18 cellular contexts compared by ENCODE assay signal in genomic region chr9:33120620-33121019, GRCh38. TPM values are rescaled to one million over a fixed set of nuclear protein-coding genes. Genes with fewer than 3 reads are reported as not detected.
DNase-seq lines count a peak whose midpoint lies in the region; ATAC-seq, FAIRE-seq and TF ChIP-seq lines count a peak whose summit lies in the region.
"Had no signal": no experiment of that assay in that cellular context is flagged by ENCODE, and none has a peak within 500 bp of the region (broad histone marks: within the 10 kb centered on the region; RNA-seq: fewer than 3 reads in every experiment).

No MANE protein-coding gene starts in this region.

- no peaks in the 10 kb centered on the region for H3K9me3 Mint-ChIP-seq in activated CD8-positive, alpha-beta memory T cell treated with anti-CD3 and anti-CD28 coated beads, Interleukin-2, amount 10 ng/mL, durations not matched to agents 7 days and 5 days (ENCODE audit: low read depth)
- H3K9me3 Mint-ChIP-seq in WTC11 (no peaks in the 10 kb centered on the region), immature natural killer cell (no peaks in the 10 kb centered on the region), type B pancreatic cell (no peaks in the 10 kb centered on the region)
- H3K9me3 Mint-ChIP-seq: H9 had no signal

- H3K4me3 Mint-ChIP-seq in activated CD8-positive, alpha-beta memory T cell treated with anti-CD3 and anti-CD28 coated beads, Interleukin-2, amount 10 ng/mL, durations not matched to agents 7 days and 5 days: no peak overlapping the region
- H3K4me3 Mint-ChIP-seq in WTC11 (no peak overlapping the region), immature natural killer cell (no peak overlapping the region), type B pancreatic cell (peak overlapping the region; percentile 50)
- H3K4me3 Mint-ChIP-seq: H9 had no signal

- TF ChIP-seq POLR2A in GM12891 (IDR thresholded peaks at IDR 0.05; ENCODE audit: low read depth, low read length): no peak

- POLR2A ChIA-PET in WTC11 (lab: Charles Lee): no interaction called here

- no peak for DNase-seq in activated CD8-positive, alpha-beta memory T cell treated with anti-CD3 and anti-CD28 coated beads, Interleukin-2, amount 10 ng/mL, durations not matched to agents 7 days and 5 days
- no peak for DNase-seq in activated CD8-positive, alpha-beta memory T cell treated with anti-CD3 and anti-CD28 coated beads for 24 hours
- DNase-seq in WTC11 (ENCODE audit: low spot score): no peak
- no peak for DNase-seq in immature natural killer cell
- no peak for DNase-seq in type B pancreatic cell (ENCODE audit: extremely low spot score, unreplicated experiment)
- DNase-seq in GM12891 (ENCODE audit: insufficient read length, low spot score): no peak
- DNase-seq: COR-L47, DMS153, H9, MV-4-11, NCI-H1417 treated with DMSO at 0.1 percent for 48 hours, NCI-H2029, NCI-H524 had no signal

- no peak for FAIRE-seq in GM12891 (lab: Jason Lieb, UNC)
- FAIRE-seq: A204.1 had no signal

- peaks cover 22% of the 10 kb centered on the region for H3K4me1 Mint-ChIP-seq in activated CD8-positive, alpha-beta memory T cell treated with anti-CD3 and anti-CD28 coated beads, Interleukin-2, amount 10 ng/mL, durations not matched to agents 7 days and 5 days
- 0 out of 2 replicates have a peak, but pooled peaks cover 4% of the 10 kb centered on the region for H3K4me1 Mint-ChIP-seq in WTC11
- peaks cover 50 to 74% of the 10 kb centered on the region in 2 donors for H3K4me1 Mint-ChIP-seq in immature natural killer cell
- H3K4me1 Mint-ChIP-seq in type B pancreatic cell (ENCODE audit: unreplicated experiment): peaks cover 4% of the 10 kb centered on the region

- CTCF ChIA-PET in activated CD8-positive, alpha-beta memory T cell treated with anti-CD3 and anti-CD28 coated beads, Interleukin-2, amount 10 ng/mL, durations not matched to agents 7 days and 5 days (lab: Charles Lee): interaction anchor here (0.8 to 3.0 kb wide), 2 partner anchors 9 to 106 kb away, joined by 3 to 11 read pairs; no protein-coding TSS in a partner anchor
- CTCF ChIA-PET in WTC11 (lab: Charles Lee): interaction anchor here (1.3 kb wide), 1 partner anchor 106 kb away, joined by 3 read pairs; no protein-coding TSS in a partner anchor

- H3K27ac Mint-ChIP-seq in activated CD8-positive, alpha-beta memory T cell treated with anti-CD3 and anti-CD28 coated beads, Interleukin-2, amount 10 ng/mL, durations not matched to agents 7 days and 5 days: peak overlapping the region; percentile 29
- H3K27ac Mint-ChIP-seq in WTC11 (peak overlapping the region; percentile 73; the same call in 1 of the 2 replicates), immature natural killer cell (peak overlapping the region in 5 of 6 donors; percentile 9 to 76 (median 42)), type B pancreatic cell (peak overlapping the region; percentile 90)

- no peak for ATAC-seq in activated CD8-positive, alpha-beta memory T cell treated with anti-CD3 and anti-CD28 coated beads, Interleukin-2, amount 10 ng/mL, durations not matched to agents 7 days and 5 days
- ATAC-seq in WTC11 (no peak), GM21390 (IDR thresholded peaks at IDR 0.05; ENCODE audit: unreplicated experiment) (no peak), GM21447 (IDR thresholded peaks at IDR 0.05; ENCODE audit: unreplicated experiment) (no peak)
- ATAC-seq: Panc1, Right ventricle myocardium inferior had no signal

- H3K27me3 Mint-ChIP-seq in activated CD8-positive, alpha-beta memory T cell treated with anti-CD3 and anti-CD28 coated beads, Interleukin-2, amount 10 ng/mL, durations not matched to agents 7 days and 5 days: no peaks in the 10 kb centered on the region
- no peaks in the 10 kb centered on the region for H3K27me3 Mint-ChIP-seq in WTC11 (ENCODE audit: low read depth)
- peaks cover 7 to 18% (median 8%) of the 10 kb centered on the region in 3 donors for H3K27me3 Mint-ChIP-seq in immature natural killer cell (ENCODE audit: low read depth in 3 of 3)
- H3K27me3 Mint-ChIP-seq in type B pancreatic cell: no peaks in the 10 kb centered on the region

- TF ChIP-seq CTCF in WTC11 (IDR thresholded peaks at IDR 0.05): no peak
- no peak for TF ChIP-seq CTCF in type B pancreatic cell (conservative IDR thresholded peaks at IDR 0.05)

- H3K36me3 Mint-ChIP-seq in activated CD8-positive, alpha-beta memory T cell treated with anti-CD3 and anti-CD28 coated beads, Interleukin-2, amount 10 ng/mL, durations not matched to agents 7 days and 5 days: peaks cover 6% of the 10 kb centered on the region
- H3K36me3 Mint-ChIP-seq in WTC11 (no peaks in the 10 kb centered on the region), immature natural killer cell (peaks cover 14 to 23% (median 18%) of the 10 kb centered on the region in 3 donors), type B pancreatic cell (peaks cover 18% of the 10 kb centered on the region)

TF ChIP-seq in WTC11, 78 proteins besides CTCF, POLR2A, EP300 and RAD21 (continues in another document):
- no peak for TF ChIP-seq ELF4 (CRISPR knock-in tag; IDR thresholded peaks at IDR 0.05; ENCODE audit: low read depth)
- no peak for TF ChIP-seq ATF1 (CRISPR knock-in tag; IDR thresholded peaks at IDR 0.05)
- no peak for TF ChIP-seq OVOL2 (CRISPR knock-in tag; IDR thresholded peaks at IDR 0.05; ENCODE audit: borderline replicate concordance)
- no peak for TF ChIP-seq SMAD4 (CRISPR knock-in tag; IDR thresholded peaks at IDR 0.05)
- TF ChIP-seq ETV6 (CRISPR knock-in tag; IDR thresholded peaks at IDR 0.05): no peak
- no peak for TF ChIP-seq NR1H2 (CRISPR knock-in tag; IDR thresholded peaks at IDR 0.05)

TF ChIP-seq in GM12891, 5 proteins besides CTCF, POLR2A, EP300 and RAD21:
- TF ChIP-seq POU2F2 (IDR thresholded peaks at IDR 0.05; ENCODE audit: low read depth, low read length) (no peak), TAF1 (IDR thresholded peaks at IDR 0.05; ENCODE audit: low read depth, low read length) (no peak), POLR2AphosphoS5 (IDR thresholded peaks at IDR 0.05; ENCODE audit: low read depth, low read length) (no peak), SPI1 (IDR thresholded peaks at IDR 0.05; ENCODE audit: low read depth, low read length) (no peak), PAX5 (IDR thresholded peaks at IDR 0.05; ENCODE audit: insufficient read depth, low read length, severe bottlenecking) (no peak)
TF ChIP-seq in GM12891: peak in this region for 0.

RNA-seq across cellular contexts. Expression of gene SMU1, which starts 44.1 kb away (rescaled TPM):
- 10 to 100 TPM; 20.0 to 23.0 TPM for total RNA-seq in activated CD8-positive, alpha-beta memory T cell treated with anti-CD3 and anti-CD28 coated beads, Interleukin-2, amount 10 ng/mL, durations not matched to agents 7 days and 5 days
- 23.2 to 23.3 TPM (median 23.2 TPM) in 3 replicates for total RNA-seq in WTC11 (2021)
- 10 to 100 TPM; 15.5 to 35.7 (median 22.5) TPM for polyA plus RNA-seq in immature natural killer cell
- 21.0 and 25.4 TPM in 2 replicates for total RNA-seq in type B pancreatic cell (ENCODE audit: low replicate concordance)
- 11.9 TPM for polyA plus RNA-seq in GM12891 (2012; ENCODE audit: low read depth, missing spikeins)

RNA-seq across cellular contexts. Expression of gene B4GALT1, which starts 46.5 kb away (rescaled TPM):
- 10 to 100 TPM; 33.8 to 35.2 TPM for total RNA-seq in activated CD8-positive, alpha-beta memory T cell treated with anti-CD3 and anti-CD28 coated beads, Interleukin-2, amount 10 ng/mL, durations not matched to agents 7 days and 5 days
- total RNA-seq in WTC11 (2021) (19.1 to 20.2 TPM (median 19.8 TPM) in 3 replicates), type B pancreatic cell (ENCODE audit: low replicate concordance) (91.9 and 150 TPM in 2 replicates)
- polyA plus RNA-seq in immature natural killer cell: 10 to 100 TPM; 21.7 to 49.2 (median 44.2) TPM
- 35.2 TPM for polyA plus RNA-seq in GM12891 (2012; ENCODE audit: low read depth, missing spikeins)

Comparison
In these comparisons a context has a peak if more than half of its experiments do, and no peak if none do; other contexts are left out.
1. H3K27ac Mint-ChIP-seq: peak in every context shown above with its lines; median percentile 90 in type B pancreatic cell; 73 in WTC11; 42 in immature natural killer cell; 29 in activated CD8-positive, alpha-beta memory T cell treated with anti-CD3 and anti-CD28 coated beads, Interleukin-2, amount 10 ng/mL, durations not matched to agents 7 days and 5 days.